1 cellular context compared by ENCODE assay signal in genomic region chr16:51815527-51815926, GRCh38.
TF ChIP-seq lines count a peak whose summit lies in the region.

No MANE protein-coding gene starts in this region.

TF ChIP-seq in HEK293, 187 proteins besides CTCF, POLR2A, EP300 and RAD21 (continued from another document):
- TF ChIP-seq ZBTB44 (tag by site-specific recombination; IDR thresholded peaks at IDR 0.05) (0 out of 2 replicates have a peak, but pooled peaks have one; percentile 22), ZNF366 (tag by site-specific recombination; conservative IDR thresholded peaks at IDR 0.05) (peak; percentile 38; the same call in 1 of the 2 replicates), TRIM28 (IDR thresholded peaks at IDR 0.05; ENCODE audit: borderline replicate concordance, low read length) (0 out of 2 replicates have a peak, but pooled peaks have one; percentile 24), ZNF280D (tag by site-specific recombination; IDR thresholded peaks at IDR 0.05) (no peak), TCF7L2 (IDR thresholded peaks at IDR 0.05; ENCODE audit: borderline replicate concordance, low read depth, low read length) (peak; percentile 83; the same call in 1 of the 2 replicates), ATF2 (tag by site-specific recombination; IDR thresholded peaks at IDR 0.05; ENCODE audit: low read depth) (0 out of 2 replicates have a peak, but pooled peaks have one; percentile 19)
TF ChIP-seq in HEK293: peak in this region for 10.
